ENCODE assay signal across 8 cellular contexts in genomic region chr10:35635576-35635975, GRCh38. TPM values are rescaled to one million over a fixed set of nuclear protein-coding genes. Genes with fewer than 3 reads are reported as not detected.
DNase-seq lines count a peak whose midpoint lies in the region; ATAC-seq lines count a peak whose summit lies in the region.

No MANE protein-coding gene starts in this region.

- H3K4me3 ChIP-seq in CD8-positive, alpha-beta memory T cell (ENCODE audit: low read length) = no peak overlapping the region

- ATAC-seq in GM18858 (IDR thresholded peaks at IDR 0.05; ENCODE audit: unreplicated experiment) (peak; percentile 87), HG03354 (IDR thresholded peaks at IDR 0.05; ENCODE audit: poor library complexity, severe bottlenecking, unreplicated experiment) (peak; percentile 80)
- peak; percentile 73 for ATAC-seq in activated T-helper 17 cell treated with anti-CD3 and anti-CD28 coated beads, Interleukin-2, amount 50 U/mL, for 72 hours (replicated peaks)

- intact Hi-C loops in head of caudate nucleus (cut with DNase I) = loop anchor here (2.0 kb wide), 1 partner anchor 1143 kb away; no protein-coding TSS in a partner anchor

- H3K36me3 Mint-ChIP-seq in CD8-positive, alpha-beta memory T cell = no peaks in the 10 kb centered on the region
- no peaks in the 10 kb centered on the region for H3K36me3 Mint-ChIP-seq in activated T-helper 17 cell treated with anti-CD3 and anti-CD28 coated beads, Interleukin-2, amount 50 U/mL, for 72 hours (ENCODE audit: low read depth)

- H3K9me3 Mint-ChIP-seq in CD8-positive, alpha-beta memory T cell = no peaks in the 10 kb centered on the region
- no peaks in the 10 kb centered on the region for H3K9me3 Mint-ChIP-seq in activated T-helper 17 cell treated with anti-CD3 and anti-CD28 coated beads, Interleukin-2, amount 50 U/mL, for 72 hours

- H3K4me1 ChIP-seq in CD8-positive, alpha-beta memory T cell (ENCODE audit: insufficient read depth, low read length) = no peaks in the 10 kb centered on the region

- H3K4me3 Mint-ChIP-seq in CD8-positive, alpha-beta memory T cell = no peak overlapping the region
- H3K4me3 Mint-ChIP-seq in activated T-helper 17 cell treated with anti-CD3 and anti-CD28 coated beads, Interleukin-2, amount 50 U/mL, for 72 hours = no peak overlapping the region

- H3K27ac Mint-ChIP-seq in CD8-positive, alpha-beta memory T cell = no peak overlapping the region
- H3K27ac Mint-ChIP-seq in activated T-helper 17 cell treated with anti-CD3 and anti-CD28 coated beads, Interleukin-2, amount 50 U/mL, for 72 hours = no peak overlapping the region

- H3K27me3 Mint-ChIP-seq in CD8-positive, alpha-beta memory T cell = peaks cover 21 to 49% of the 10 kb centered on the region in 2 donors
- H3K27me3 Mint-ChIP-seq in activated T-helper 17 cell treated with anti-CD3 and anti-CD28 coated beads, Interleukin-2, amount 50 U/mL, for 72 hours = peaks cover 17% of the 10 kb centered on the region

- peaks cover 9 to 16% (median 11%) of the 10 kb centered on the region in 3 donors for H3K4me1 Mint-ChIP-seq in CD8-positive, alpha-beta memory T cell
- no peaks in the 10 kb centered on the region for H3K4me1 Mint-ChIP-seq in activated T-helper 17 cell treated with anti-CD3 and anti-CD28 coated beads, Interleukin-2, amount 50 U/mL, for 72 hours

- H3K36me3 ChIP-seq in CD8-positive, alpha-beta memory T cell (ENCODE audit: insufficient read depth, low read length) = no peaks in the 10 kb centered on the region

- H3K27me3 ChIP-seq in CD8-positive, alpha-beta memory T cell (ENCODE audit: insufficient read depth, low read length, poor library complexity, severe bottlenecking) = peaks cover 10% of the 10 kb centered on the region

- POLR2A ChIA-PET in CD8-positive, alpha-beta memory T cell (lab: Charles Lee) = no interaction called here

- peak in 3 of 5 donors; percentile 13 to 56 (median 46) for DNase-seq in CD8-positive, alpha-beta memory T cell
- peak; percentile 69 for DNase-seq in NCI-H69 (lab: John Stamatoyannopoulos, UW)
- peak in 30 of 42 donors; percentile 21 to 86 (median 64) for DNase-seq in head of caudate nucleus
- DNase-seq in pons (ENCODE audit: low spot score) = peak; percentile 84
- no peak for DNase-seq in GOT3 (lab: John Stamatoyannopoulos, UW)

- CTCF ChIA-PET in CD8-positive, alpha-beta memory T cell (lab: Charles Lee) = interaction anchor here (1.4 to 1.8 kb wide), 2 partner anchors 9 to 21 kb away, joined by 4 to 7 read pairs; no protein-coding TSS in a partner anchor

- H3K9me3 ChIP-seq in CD8-positive, alpha-beta memory T cell (ENCODE audit: low read length) = no peaks in the 10 kb centered on the region

- H3K27ac ChIP-seq in CD8-positive, alpha-beta memory T cell (ENCODE audit: low read depth, low read length) = no peak overlapping the region

RNA-seq across cellular contexts. Expression of gene FZD8, which starts 6.5 kb away (rescaled TPM):
- under 1 TPM; 0.50 to 0.55 TPM for total RNA-seq in CD8-positive, alpha-beta memory T cell
- not detected for polyA plus RNA-seq in CD8-positive, alpha-beta memory T cell
- total RNA-seq in activated T-helper 17 cell treated with anti-CD3 and anti-CD28 coated beads, Interleukin-2, amount 50 U/mL, for 72 hours = under 1 TPM in 1 of 2 donors, not detected in 1; 0.39 TPM

RNA-seq across cellular contexts. Expression of gene GJD4, which starts 30.4 kb away (rescaled TPM):
- total RNA-seq in CD8-positive, alpha-beta memory T cell = not detected
- not detected for polyA plus RNA-seq in CD8-positive, alpha-beta memory T cell
- total RNA-seq in activated T-helper 17 cell treated with anti-CD3 and anti-CD28 coated beads, Interleukin-2, amount 50 U/mL, for 72 hours = under 1 TPM in 1 of 2 donors, not detected in 1; 0.15 TPM
